ENCODE assay signal across 24 cellular contexts in the genomic region with DNA sequence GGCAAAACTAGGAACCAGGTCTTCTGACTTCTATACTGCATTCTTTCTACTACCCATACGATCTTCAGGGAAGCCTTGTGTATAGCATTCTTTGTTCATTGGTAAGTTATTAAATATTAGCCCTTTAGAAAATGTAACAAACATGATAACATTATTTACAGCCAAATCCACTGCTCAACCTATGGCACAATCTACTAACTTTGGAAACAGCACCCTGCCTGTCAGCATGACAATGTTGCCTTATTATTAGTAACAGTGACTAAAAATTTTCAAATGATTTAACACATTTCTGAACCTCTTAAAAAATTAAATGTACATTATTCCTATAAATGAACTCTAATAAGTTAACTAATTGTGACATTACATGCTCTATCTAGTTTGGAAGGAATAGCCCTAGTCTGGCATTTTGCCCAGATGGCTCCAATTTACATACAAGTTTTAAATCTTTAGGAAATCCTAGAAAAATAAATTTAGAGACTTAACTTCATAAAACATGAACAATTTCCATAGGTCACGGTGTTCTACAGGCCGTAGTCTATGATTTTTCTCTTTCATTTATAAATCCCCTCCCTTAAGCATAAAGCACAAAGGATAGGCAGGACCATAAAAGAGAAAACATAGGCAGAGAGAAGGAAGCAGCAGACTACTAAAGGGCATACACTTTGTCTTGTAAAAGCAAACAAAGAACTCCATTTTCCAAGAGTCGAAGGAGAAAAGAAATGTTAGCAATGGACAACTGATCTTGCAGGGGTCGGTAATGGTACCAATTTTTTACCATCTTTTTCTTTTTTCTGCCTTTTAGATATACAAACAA. TPM values are rescaled to one million over a fixed set of nuclear protein-coding genes. Genes with fewer than 3 reads are reported as not detected.
DNase-seq lines count a peak whose midpoint lies in the region; ATAC-seq, FAIRE-seq and TF ChIP-seq lines count a peak whose summit lies in the region.
"Had no signal": no experiment of that assay in that cellular context is flagged by ENCODE, and none has a peak within 500 bp of the region (broad histone marks: within the 10 kb centered on the region; RNA-seq: fewer than 3 reads in every experiment).

No MANE protein-coding gene starts in this region.

- DNase-seq in GM19239 (ENCODE audit: insufficient read length, low spot score) (no peak), SK-N-MC (ENCODE audit: low read depth, low spot score) (peak; percentile 28), endodermal cell (no peak), mesothelial cell of epicardium (ENCODE audit: low spot score in 2 of 2, unreplicated experiment in 2 of 2) (no peak), inferior parietal cortex (ENCODE audit: extremely low spot score) (no peak), NCI-H82 treated with DMSO at 0.1 percent for 48 hours (lab: John Stamatoyannopoulos, UW; ENCODE audit: unreplicated experiment) (no peak), pancreas (no peak)
- no peak for DNase-seq in activated CD4-positive, alpha-beta T cell treated with anti-CD3 and anti-CD28 coated beads, Interleukin-2, amount 50 U/mL, for 48 hours
- DNase-seq: activated CD4-positive, CD25-positive, alpha-beta regulatory T cell treated with anti-CD3 and anti-CD28 coated beads, Interleukin-2, amount 50 U/mL, for 72 hours; activated naive CD4-positive, alpha-beta T cell treated with anti-CD3 and anti-CD28 coated beads for 36 hours; activated T-cell treated with anti-CD3 and anti-CD28 coated beads, Interleukin-2, amount 50 U/mL, for 48 hours; anterior cingulate cortex; CD4-positive, CD25-positive, alpha-beta regulatory T cell; DND-41; kidney glomerular epithelial cell; mesenchymal stem cell; natural killer cell; NCI-H1105 treated with DMSO at 0.1 percent for 48 hours; NCI-H524; trophoblast cell had no signal

- peak overlapping the region; percentile 10; the same call in 1 of the 2 replicates for H3K27ac ChIP-seq in SK-N-MC
- H3K27ac ChIP-seq in endodermal cell (ENCODE audit: low read depth, low read length) = peak overlapping the region; percentile 60
- H3K27ac ChIP-seq in pancreas = no peak overlapping the region
- H3K27ac ChIP-seq: gastroesophageal sphincter had no signal

- H3K4me3 ChIP-seq in SK-N-MC = no peak overlapping the region
- no peak overlapping the region for H3K4me3 ChIP-seq in endodermal cell (ENCODE audit: low read length)
- no peak overlapping the region for H3K4me3 ChIP-seq in pancreas
- H3K4me3 ChIP-seq: gastroesophageal sphincter had no signal

- no peaks in the 10 kb centered on the region for H3K4me1 ChIP-seq in endodermal cell (ENCODE audit: control insufficient read depth, insufficient read depth, low read length)
- H3K4me1 ChIP-seq in pancreas = peaks cover 0 to 19% (median 8%) of the 10 kb centered on the region in 3 donors

- intact Hi-C loops in pancreas (cut with DNase I) = no loop called here

- H3K27me3 Mint-ChIP-seq in endodermal cell (ENCODE audit: insufficient read depth) = no peaks in the 10 kb centered on the region
- no peaks in the 10 kb centered on the region for H3K27me3 Mint-ChIP-seq in mesothelial cell of epicardium (ENCODE audit: low read depth)
- H3K27me3 Mint-ChIP-seq: CD4-positive, CD25-positive, alpha-beta regulatory T cell; stimulated activated naive CD8-positive, alpha-beta T cell treated with anti-CD3 and anti-CD28 coated beads, Interleukin-15, Interleukin-2, amounts not matched to agents 100 ng/mL and 50 ng/mL, for 24 hours had no signal

- H3K9ac ChIP-seq in SK-N-MC (ENCODE audit: insufficient read length) (no peak overlapping the region), endodermal cell (ENCODE audit: extremely low read depth, low read length, poor library complexity, severe bottlenecking) (no peak overlapping the region)

- H3K36me3 ChIP-seq in SK-N-MC (ENCODE audit: insufficient read depth, low read length) = no peaks in the 10 kb centered on the region; the same call in 1 of the 2 replicates
- peaks cover 8% of the 10 kb centered on the region for H3K36me3 ChIP-seq in endodermal cell (ENCODE audit: control insufficient read depth, insufficient read depth, low read length)
- H3K36me3 ChIP-seq in pancreas = no peaks in the 10 kb centered on the region

- H3K9me3 ChIP-seq in SK-N-MC (ENCODE audit: low read depth, low read length) (no peaks in the 10 kb centered on the region), endodermal cell (ENCODE audit: control insufficient read depth, low read length) (no peaks in the 10 kb centered on the region), pancreas (no peaks in the 10 kb centered on the region)
- H3K9me3 ChIP-seq: gastroesophageal sphincter had no signal

- TF ChIP-seq CTCF in endodermal cell (conservative IDR thresholded peaks at IDR 0.05) = no peak
- TF ChIP-seq CTCF in mesothelial cell of epicardium (IDR thresholded peaks at IDR 0.05; ENCODE audit: unreplicated experiment) = no peak
- TF ChIP-seq CTCF in pancreas (IDR thresholded peaks at IDR 0.05) = no peak

- WGBS in endodermal cell (ENCODE audit: insufficient coverage in 1 of 2, insufficient read length in 1 of 2), 2 experiments = 94 to 96% methylated on average over 2 to 5 of the region's 5 CpGs
- WGBS in pancreas, 2 donors = 73 to 74% methylated on average over 5 of the region's 5 CpGs

- H3K9me3 Mint-ChIP-seq in endodermal cell = no peaks in the 10 kb centered on the region
- H3K9me3 Mint-ChIP-seq in mesothelial cell of epicardium = no peaks in the 10 kb centered on the region
- H3K9me3 Mint-ChIP-seq: activated naive CD4-positive, alpha-beta T cell treated with anti-CD3 and anti-CD28 coated beads for 36 hours; natural killer cell; stimulated activated naive CD8-positive, alpha-beta T cell treated with anti-CD3 and anti-CD28 coated beads, Interleukin-15, Interleukin-2, amounts not matched to agents 100 ng/mL and 50 ng/mL, for 24 hours had no signal

- H3K27me3 ChIP-seq in endodermal cell (ENCODE audit: control insufficient read depth, insufficient read depth, low read length, poor library complexity, severe bottlenecking) (no peaks in the 10 kb centered on the region), pancreas (no peaks in the 10 kb centered on the region)
- H3K27me3 ChIP-seq: gastroesophageal sphincter had no signal

- no peak overlapping the region for H3K27ac Mint-ChIP-seq in endodermal cell
- H3K27ac Mint-ChIP-seq in mesothelial cell of epicardium = peak overlapping the region; percentile 95
- H3K27ac Mint-ChIP-seq: activated naive CD4-positive, alpha-beta T cell treated with anti-CD3 and anti-CD28 coated beads for 36 hours; stimulated activated naive CD8-positive, alpha-beta T cell treated with anti-CD3 and anti-CD28 coated beads, Interleukin-15, Interleukin-2, amounts not matched to agents 100 ng/mL and 50 ng/mL, for 24 hours had no signal

- H3K4me3 Mint-ChIP-seq in endodermal cell = no peak overlapping the region
- peak overlapping the region; percentile 36 for H3K4me3 Mint-ChIP-seq in mesothelial cell of epicardium
- H3K4me3 Mint-ChIP-seq: activated naive CD4-positive, alpha-beta T cell treated with anti-CD3 and anti-CD28 coated beads for 36 hours; CD4-positive, CD25-positive, alpha-beta regulatory T cell; natural killer cell; stimulated activated naive CD8-positive, alpha-beta T cell treated with anti-CD3 and anti-CD28 coated beads, Interleukin-15, Interleukin-2, amounts not matched to agents 100 ng/mL and 50 ng/mL, for 24 hours had no signal

- H3K36me3 Mint-ChIP-seq in endodermal cell (ENCODE audit: low read depth) = peaks cover 2% of the 10 kb centered on the region
- no peaks in the 10 kb centered on the region for H3K36me3 Mint-ChIP-seq in mesothelial cell of epicardium
- H3K36me3 Mint-ChIP-seq: natural killer cell had no signal

- FAIRE-seq in GM19239 (lab: Jason Lieb, UNC) (peak; percentile 28), pancreas (lab: Jason Lieb, UNC) (no peak)
- FAIRE-seq: colon, GM12892 had no signal

- no peak for ATAC-seq in pancreas
- ATAC-seq: gastroesophageal sphincter, natural killer cell had no signal

- peaks cover 12% of the 10 kb centered on the region for H3K4me1 Mint-ChIP-seq in endodermal cell
- H3K4me1 Mint-ChIP-seq in mesothelial cell of epicardium = peaks cover 51% of the 10 kb centered on the region

RNA-seq across cellular contexts. Expression of a gene that starts 33.6 kb away (rescaled TPM):
- total RNA-seq in endodermal cell (10 to 100 TPM; 62.8 to 78.8 TPM), mesothelial cell of epicardium (46.5 to 53.1 TPM (median 47.5 TPM) in 3 replicates), pancreas (10 to 100 TPM; 28.1 to 35.2 (median 30.7) TPM)
- 53.9 TPM for polyA plus RNA-seq in endodermal cell (2013, experiment 1 of 2)
- polyA plus RNA-seq in endodermal cell (2013, experiment 2 of 2) = 53.8 TPM
- polyA plus RNA-seq in pancreas = 10 to 100 TPM; 10.7 to 11.4 TPM

Comparison
In these comparisons a context has a peak if more than half of its experiments do, and no peak if none do; other contexts are left out.
1. H3K27ac ChIP-seq: peak in SK-N-MC (single experiment) and endodermal cell (single experiment); none in pancreas (0 of 4).